ENCODE assay signal across 29 cellular contexts in the genomic region with DNA sequence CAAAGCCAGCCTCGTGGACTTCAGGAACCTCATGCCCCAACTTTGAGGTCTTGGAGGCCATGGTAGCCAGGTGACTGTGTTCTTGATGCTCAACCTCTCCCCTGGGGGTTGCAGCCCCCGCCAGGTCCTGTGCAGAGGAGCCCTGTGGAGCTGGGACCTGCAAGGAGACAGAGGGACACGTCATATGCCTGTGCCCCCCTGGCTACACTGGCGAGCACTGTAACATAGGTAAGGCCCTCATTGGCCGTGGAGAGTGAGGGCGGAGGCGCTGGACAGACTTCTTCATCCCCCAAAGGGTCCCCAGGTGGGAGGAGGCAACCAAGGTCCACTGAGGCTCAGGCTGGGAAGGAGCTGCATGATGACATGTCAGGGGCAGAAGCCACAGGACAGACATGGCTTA. TPM values are rescaled to one million over a fixed set of nuclear protein-coding genes. Genes with fewer than 3 reads are reported as not detected.
DNase-seq lines count a peak whose midpoint lies in the region; ATAC-seq, FAIRE-seq and TF ChIP-seq lines count a peak whose summit lies in the region.
"Had no signal": no experiment of that assay in that cellular context is flagged by ENCODE, and none has a peak within 500 bp of the region (broad histone marks: within the 10 kb centered on the region; RNA-seq: fewer than 3 reads in every experiment).

No MANE protein-coding gene starts in this region.

- H3K4me3 Mint-ChIP-seq in endothelial cell (ENCODE audit: unreplicated experiment) (no peak overlapping the region), type B pancreatic cell (no peak overlapping the region)
- H3K4me3 Mint-ChIP-seq: CD14-positive monocyte; CD4-positive, alpha-beta memory T cell; CD4-positive, CD25-positive, alpha-beta regulatory T cell; CD8-positive, alpha-beta memory T cell had no signal

- ATAC-seq in K562, result peak; percentile 15; the same call in 2 of the 3 replicates
- ATAC-seq: GM12878 had no signal

- TF ChIP-seq CTCF in K562 (IDR thresholded peaks at IDR 0.05 in 2 of 3, conservative IDR thresholded peaks at IDR 0.05 in 1 of 3; ENCODE audit: insufficient read depth in 2 of 3, low read depth in 1 of 3, low read length in 3 of 3), result no peak
- no peak for TF ChIP-seq CTCF in endothelial cell (IDR thresholded peaks at IDR 0.05; ENCODE audit: unreplicated experiment)
- TF ChIP-seq CTCF in type B pancreatic cell (conservative IDR thresholded peaks at IDR 0.05), result no peak

- WGBS in K562 (ENCODE audit: insufficient coverage, low coverage, missing lambda C conversion rate), result 5% methylated on average over 7 of the region's 7 CpGs

- H3K9me3 Mint-ChIP-seq in endothelial cell (ENCODE audit: unreplicated experiment) (no peaks in the 10 kb centered on the region), type B pancreatic cell (no peaks in the 10 kb centered on the region)
- H3K9me3 Mint-ChIP-seq: CD4-positive, alpha-beta memory T cell; CD8-positive, alpha-beta memory T cell had no signal

- no peak for TF ChIP-seq RAD21 in K562 (CRISPR knock-in tag; conservative IDR thresholded peaks at IDR 0.05 in 1 of 2, IDR thresholded peaks at IDR 0.05 in 1 of 2)

- H3K36me3 Mint-ChIP-seq in endothelial cell (ENCODE audit: low read depth, unreplicated experiment), result no peaks in the 10 kb centered on the region
- H3K36me3 Mint-ChIP-seq in type B pancreatic cell, result no peaks in the 10 kb centered on the region
- H3K36me3 Mint-ChIP-seq: CD14-positive monocyte had no signal

- H3K27ac ChIP-seq in K562 (ENCODE audit: extremely low read depth, low read depth, low read length), result no peak overlapping the region
- H3K27ac ChIP-seq: BLaER1 had no signal

- BruUV-seq in K562 (replicated peaks; lab: Mats Ljungman, UMichigan), result no TSS peak

- intact Hi-C loops in K562 (cut with micrococcal nuclease), result no loop called here

- in situ Hi-C loops in K562 (cut with MboI), result no loop called here

- H3K79me2 ChIP-seq in K562 (ENCODE audit: control insufficient read depth, insufficient read depth, low read length), result no peaks in the 10 kb centered on the region

- TF ChIP-seq EP300 in K562 (IDR thresholded peaks at IDR 0.05; ENCODE audit: low read length), result no peak

- H3K4me3 ChIP-seq in K562, result no peak overlapping the region
- H3K4me3 ChIP-seq: BLaER1, GM12878 had no signal

- no peak overlapping the region for H3K9ac ChIP-seq in K562 (ENCODE audit: insufficient read depth in 1 of 2, low read depth in 2 of 2, low read length in 2 of 2)
- H3K9ac ChIP-seq: BLaER1 had no signal

- no peak for FAIRE-seq in K562 (lab: Jason Lieb, UNC)
- FAIRE-seq: A204.1, GM12878, GM12892, GM18507 had no signal

- peak overlapping the region; percentile 39; the same call in 1 of the 2 replicates for H2AFZ ChIP-seq in K562 (ENCODE audit: low read depth, low read length)

- DNase-seq in K562 (ENCODE audit: extremely low read depth in 1 of 4, low spot score in 3 of 4) (no peak), endothelial cell (ENCODE audit: low spot score) (no peak), type B pancreatic cell (ENCODE audit: extremely low spot score, unreplicated experiment) (peak; percentile 62), activated T-cell treated with anti-CD3 and anti-CD28 coated beads for 4 hours (no peak)
- no peak for DNase-seq in activated CD4-positive, alpha-beta T cell treated with anti-CD3 and anti-CD28 coated beads for 4 hours
- DNase-seq: 8988T; ACHN; BE2C; C1 segment of cervical spinal cord; CD4-positive, alpha-beta memory T cell; CD4-positive, CD25-positive, alpha-beta regulatory T cell; CD8-positive, alpha-beta memory T cell; COR-L47; DMS 273 treated with DMSO at 0.1 percent for 48 hours; DMS153; DMS53; DMS79; DND-41; EL; GDM1 had no signal

- H3K9me3 ChIP-seq in K562 (replicated peaks; ENCODE audit: control insufficient read depth, insufficient read depth, low read depth, low read length), result no peaks in the 10 kb centered on the region
- H3K9me3 ChIP-seq: BE2C had no signal

- H3K27me3 Mint-ChIP-seq in endothelial cell (ENCODE audit: unreplicated experiment), result peaks cover 2% of the 10 kb centered on the region
- H3K27me3 Mint-ChIP-seq in type B pancreatic cell, result peaks cover 4% of the 10 kb centered on the region
- H3K27me3 Mint-ChIP-seq: CD4-positive, alpha-beta memory T cell; CD4-positive, CD25-positive, alpha-beta regulatory T cell had no signal

- no peaks in the 10 kb centered on the region for H3K9me1 ChIP-seq in K562 (ENCODE audit: control insufficient read depth, insufficient read depth, low read length)

- no peak for TF ChIP-seq POLR2A in K562 (conservative IDR thresholded peaks at IDR 0.05)

- no peaks in the 10 kb centered on the region; the same call in 1 of the 2 replicates for H4K20me1 ChIP-seq in K562 (replicated peaks; ENCODE audit: control insufficient read depth, insufficient read depth, low read length)
- H4K20me1 ChIP-seq: BLaER1 had no signal

- POLR2A ChIA-PET in K562 (lab: Yijun Ruan, JAX), result no interaction called here

- peaks cover 4 to 15% of the 10 kb centered on the region in 2 experiments; a peak in 4 of 5 replicates for H3K4me1 ChIP-seq in K562 (replicated peaks in 1 of 2; ENCODE audit: control insufficient read depth in 2 of 2, insufficient read depth in 2 of 2, low read length in 2 of 2)
- H3K4me1 ChIP-seq: BE2C had no signal

- H3K4me1 Mint-ChIP-seq in endothelial cell (ENCODE audit: unreplicated experiment) (no peaks in the 10 kb centered on the region), type B pancreatic cell (ENCODE audit: unreplicated experiment) (no peaks in the 10 kb centered on the region)
- H3K4me1 Mint-ChIP-seq: CD14-positive monocyte; CD8-positive, alpha-beta memory T cell had no signal

- H3K4me2 ChIP-seq in K562 (ENCODE audit: insufficient read depth, low read length), result no peak overlapping the region
- H3K4me2 ChIP-seq: BLaER1 had no signal

- CTCF ChIA-PET in K562 (lab: Yijun Ruan, JAX; ENCODE audit: low intra/inter-chr PET ratio), result no interaction called here

- H3K27ac Mint-ChIP-seq in endothelial cell (ENCODE audit: unreplicated experiment) (peak overlapping the region; percentile 9), type B pancreatic cell (peak overlapping the region; percentile 16)
- H3K27ac Mint-ChIP-seq: CD14-positive monocyte; CD4-positive, alpha-beta memory T cell; CD4-positive, CD25-positive, alpha-beta regulatory T cell; CD8-positive, alpha-beta memory T cell had no signal

- peaks cover 13 to 24% of the 10 kb centered on the region in 2 experiments for H3K27me3 ChIP-seq in K562 (ENCODE audit: control insufficient read depth in 2 of 2, insufficient read depth in 2 of 2, low read length in 2 of 2)
- H3K27me3 ChIP-seq: BLaER1 had no signal

- no peaks in the 10 kb centered on the region for H3K36me3 ChIP-seq in K562 (ENCODE audit: control insufficient read depth, insufficient read depth, low read length)
- H3K36me3 ChIP-seq: BE2C, BLaER1 had no signal

RNA-seq across cellular contexts. Expression of gene HAPLN3, which starts 35.1 kb away (rescaled TPM):
- total RNA-seq in K562 (2011; cell fraction: chromatin; rRNA removed; ENCODE audit: low replicate concordance), result 5.6 and 9.6 TPM in 2 replicates
- 6.2 and 6.8 TPM in 2 replicates for total RNA-seq in K562 (2011; cell fraction: nucleolus; rRNA removed)
- 4.9 and 5.9 TPM in 2 replicates for total RNA-seq in K562 (2011; cell fraction: nucleoplasm; rRNA removed)
- total RNA-seq in K562 (2014; rRNA removed) (1.9 and 2.1 TPM in 2 replicates), K562 (2014; rRNA removed; fragmentation: Illumina TruSeq; extraction: Trizol) (0.35 and 0.36 TPM in 2 replicates), K562 (2015; rRNA removed; fragmentation: Illumina TruSeq; extraction: Trizol) (0.65 and 1.0 TPM in 2 replicates), K562 (2021) (1.9 and 2.4 TPM in 2 replicates), endothelial cell (ENCODE audit: unreplicated experiment) (137 TPM), type B pancreatic cell (ENCODE audit: low replicate concordance) (3.2 and 10.4 TPM in 2 replicates)
- polyA plus RNA-seq in K562 (2011; rRNA removed) (0.71 and 2.1 TPM in 2 replicates), K562 (2014; fragmentation: Illumina TruSeq; extraction: Trizol) (0.59 and 1.00 TPM in 2 replicates), K562 (2014; fragmentation: Nextera tagmentation; extraction: Ambion mirVana) (under 1 TPM; 0.04 to 0.06 TPM), K562 (2014; rRNA removed) (2.0 and 3.4 TPM in 2 replicates)
- 1.4 and 2.3 TPM in 2 replicates for polyA plus RNA-seq in K562 (2011; cell fraction: cytosol; rRNA removed)
- polyA plus RNA-seq in K562 (2011; cell fraction: nucleus; rRNA removed), result 9.4 and 14.2 TPM in 2 replicates
- polyA plus RNA-seq in K562 (2012), result 1.6 and 4.0 TPM in 2 replicates
- polyA minus RNA-seq in K562 (2011; rRNA and poly(A)+ RNA removed), result 0.77 and 0.99 TPM in 2 replicates
- polyA minus RNA-seq in K562 (2011; cell fraction: cytosol; rRNA and poly(A)+ RNA removed), result 2.5 TPM in 1 of 2 replicates, not detected in the other
- polyA minus RNA-seq in K562 (2011; cell fraction: nucleus; rRNA and poly(A)+ RNA removed), result 1.1 and 1.8 TPM in 2 replicates

RNA-seq across cellular contexts. Expression of gene MFGE8, which starts 53.0 kb away (rescaled TPM):
- 609 and 1,242 TPM in 2 replicates for total RNA-seq in K562 (2011; cell fraction: chromatin; rRNA removed; ENCODE audit: low replicate concordance)
- 770 and 804 TPM in 2 replicates for total RNA-seq in K562 (2011; cell fraction: nucleolus; rRNA removed)
- 668 and 702 TPM in 2 replicates for total RNA-seq in K562 (2011; cell fraction: nucleoplasm; rRNA removed)
- total RNA-seq in K562 (2014; rRNA removed), result 62.3 and 73.1 TPM in 2 replicates
- total RNA-seq in K562 (2014; rRNA removed; fragmentation: Illumina TruSeq; extraction: Trizol), result 24.9 and 31.3 TPM in 2 replicates
- 35.4 and 36.3 TPM in 2 replicates for total RNA-seq in K562 (2015; rRNA removed; fragmentation: Illumina TruSeq; extraction: Trizol)
- total RNA-seq in K562 (2021), result 129 and 142 TPM in 2 replicates
- polyA plus RNA-seq in K562 (2011; rRNA removed), result 85.1 and 148 TPM in 2 replicates
- polyA plus RNA-seq in K562 (2011; cell fraction: cytosol; rRNA removed), result 115 and 120 TPM in 2 replicates
- polyA plus RNA-seq in K562 (2011; cell fraction: nucleus; rRNA removed), result 355 and 465 TPM in 2 replicates
- polyA plus RNA-seq in K562 (2012), result 147 and 220 TPM in 2 replicates
- 93.6 and 109 TPM in 2 replicates for polyA plus RNA-seq in K562 (2014; fragmentation: Illumina TruSeq; extraction: Trizol)
- polyA plus RNA-seq in K562 (2014; fragmentation: Nextera tagmentation; extraction: Ambion mirVana), result 1 to 10 TPM; 2.3 to 3.1 TPM
- polyA plus RNA-seq in K562 (2014; rRNA removed), result 113 and 119 TPM in 2 replicates
- 62.6 and 80.1 TPM in 2 replicates for polyA minus RNA-seq in K562 (2011; rRNA and poly(A)+ RNA removed)
- 71.4 and 82.5 TPM in 2 replicates for polyA minus RNA-seq in K562 (2011; cell fraction: cytosol; rRNA and poly(A)+ RNA removed)
- polyA minus RNA-seq in K562 (2011; cell fraction: nucleus; rRNA and poly(A)+ RNA removed), result 120 and 137 TPM in 2 replicates
- 113 TPM for total RNA-seq in endothelial cell (ENCODE audit: unreplicated experiment)
- total RNA-seq in type B pancreatic cell (ENCODE audit: low replicate concordance), result 82.0 and 162 TPM in 2 replicates
- polyA plus RNA-seq: CD14-positive monocyte had no signal

RNA-seq across cellular contexts. Expression of gene ACAN, which starts 57.0 kb away (rescaled TPM):
- total RNA-seq in K562 (2011; cell fraction: chromatin; rRNA removed; ENCODE audit: low replicate concordance), result not detected in 2 replicates
- total RNA-seq in K562 (2011; cell fraction: nucleolus; rRNA removed), result not detected in 2 replicates
- not detected in 2 replicates for total RNA-seq in K562 (2011; cell fraction: nucleoplasm; rRNA removed)
- total RNA-seq in K562 (2014; rRNA removed) (not detected in 2 replicates), K562 (2014; rRNA removed; fragmentation: Illumina TruSeq; extraction: Trizol) (not detected in 2 replicates), K562 (2015; rRNA removed; fragmentation: Illumina TruSeq; extraction: Trizol) (not detected in 2 replicates), K562 (2021) (not detected in 2 replicates), endothelial cell (ENCODE audit: unreplicated experiment) (0.03 TPM), type B pancreatic cell (ENCODE audit: low replicate concordance) (0.05 and 6.9 TPM in 2 replicates)
- polyA plus RNA-seq in K562 (2011; rRNA removed) (not detected in 2 replicates), K562 (2014; fragmentation: Illumina TruSeq; extraction: Trizol) (not detected in 2 replicates), K562 (2014; fragmentation: Nextera tagmentation; extraction: Ambion mirVana) (not detected), K562 (2014; rRNA removed) (not detected in 2 replicates)
- polyA plus RNA-seq in K562 (2011; cell fraction: cytosol; rRNA removed), result not detected in 2 replicates
- polyA plus RNA-seq in K562 (2011; cell fraction: nucleus; rRNA removed), result not detected in 2 replicates
- polyA plus RNA-seq in K562 (2012), result not detected in 2 replicates
- not detected in 2 replicates for polyA minus RNA-seq in K562 (2011; rRNA and poly(A)+ RNA removed)
- polyA minus RNA-seq in K562 (2011; cell fraction: cytosol; rRNA and poly(A)+ RNA removed), result not detected in 2 replicates
- polyA minus RNA-seq in K562 (2011; cell fraction: nucleus; rRNA and poly(A)+ RNA removed), result not detected in 2 replicates
- total RNA-seq: A673; CD4-positive, alpha-beta memory T cell; CD4-positive, CD25-positive, alpha-beta regulatory T cell; CD8-positive, alpha-beta memory T cell; Daoy; G401; GM12878 had no signal
- polyA plus RNA-seq: CD14-positive monocyte; CD8-positive, alpha-beta memory T cell; GM12878 had no signal

Comparison
In these comparisons a context has a peak if more than half of its experiments do, and no peak if none do; other contexts are left out.
1. RNA of gene HAPLN3, which starts 35.1 kb away (total RNA-seq): 137 TPM in endothelial cell (single experiment); 3.2 to 10.4 TPM in type B pancreatic cell and 0.35 to 9.6 TPM in K562; every median in the first group is over 10 times any median in the second.